In the genomic region with DNA sequence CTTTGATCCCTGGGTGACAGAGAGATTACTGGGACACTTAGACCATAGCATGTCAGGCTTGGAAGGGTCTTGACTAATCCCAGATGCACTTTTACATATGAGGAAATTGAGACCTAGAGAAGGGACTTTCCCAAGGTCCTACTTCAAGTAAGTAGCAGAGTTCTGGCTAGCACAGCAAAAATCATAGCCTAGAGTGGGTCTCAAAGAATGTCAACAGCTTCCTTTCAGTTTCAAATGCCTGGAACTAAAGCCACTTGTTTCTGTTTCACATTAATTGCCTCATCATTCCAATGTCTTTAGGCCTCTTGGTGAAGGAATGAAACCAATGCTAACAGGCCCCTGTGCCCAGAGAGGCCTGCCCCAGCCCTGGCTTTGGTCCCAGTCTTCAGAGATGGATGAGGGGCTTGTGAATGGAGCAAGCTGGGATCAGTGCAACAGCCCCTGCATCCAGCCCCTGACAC, we compare ENCODE assay signal across 9 cellular contexts. TPM values are rescaled to one million over a fixed set of nuclear protein-coding genes. Genes with fewer than 3 reads are reported as not detected.
A peak's percentile ranks its signal among the peaks of the same experiment; 100 is the strongest.
DNase-seq lines count a peak whose midpoint lies in the region; ATAC-seq and TF ChIP-seq lines count a peak whose summit lies in the region.
"Had no signal": no experiment of that assay in that cellular context is flagged by ENCODE, and none has a peak within 500 bp of the region (broad histone marks: within the 10 kb centered on the region; RNA-seq: fewer than 3 reads in every experiment).

No MANE protein-coding gene starts in this region.

- TF ChIP-seq CTCF in choroid plexus epithelial cell (conservative IDR thresholded peaks at IDR 0.05; ENCODE audit: low read depth, low read length) (no peak), osteocyte (IDR thresholded peaks at IDR 0.05) (no peak)

- H3K4me3 ChIP-seq in choroid plexus epithelial cell (ENCODE audit: low read depth, low read length), result no peak overlapping the region

- peaks cover 4% of the 10 kb centered on the region for H3K9me3 Mint-ChIP-seq in osteocyte (ENCODE audit: unreplicated experiment)

- peaks cover 17% of the 10 kb centered on the region for H3K4me1 Mint-ChIP-seq in osteocyte (ENCODE audit: unreplicated experiment)

- no peaks in the 10 kb centered on the region for H3K36me3 Mint-ChIP-seq in osteocyte (ENCODE audit: unreplicated experiment)

- H3K4me3 Mint-ChIP-seq in osteocyte (ENCODE audit: unreplicated experiment), result no peak overlapping the region

- no peak for ATAC-seq in HG02571 (IDR thresholded peaks at IDR 0.05; ENCODE audit: unreplicated experiment)

- DNase-seq in GM04503 (ENCODE audit: low read depth) (peak; percentile 60), KG1 (lab: John Stamatoyannopoulos, UW) (peak; percentile 28), choroid plexus epithelial cell (ENCODE audit: low read depth) (peak; percentile 65), osteocyte (ENCODE audit: extremely low spot score, unreplicated experiment) (no peak), NCI-H1417 treated with DMSO at 0.1 percent for 48 hours (lab: John Stamatoyannopoulos, UW) (no peak), NCI-H2029 (lab: John Stamatoyannopoulos, UW) (no peak), DMS153 (lab: John Stamatoyannopoulos, UW) (no peak)
- DNase-seq: NCI-H446 treated with DMSO at 0.1 percent for 48 hours had no signal

- H3K27me3 Mint-ChIP-seq in osteocyte (ENCODE audit: unreplicated experiment), result peaks cover 29% of the 10 kb centered on the region

- H3K27ac Mint-ChIP-seq in osteocyte (ENCODE audit: unreplicated experiment), result peak overlapping the region; percentile 32

RNA-seq across cellular contexts. Expression of a gene that starts 26.6 kb away (rescaled TPM):
- 18.7 and 45.3 TPM in 2 replicates for total RNA-seq in osteocyte

Comparison
In these comparisons a context has a peak if more than half of its experiments do, and no peak if none do; other contexts are left out.
1. DNase-seq: peak in GM04503 (single experiment), KG1 (single experiment) and choroid plexus epithelial cell (single experiment); none in osteocyte (single experiment), NCI-H1417 treated with DMSO at 0.1 percent for 48 hours (single experiment), NCI-H2029 (single experiment) and DMS153 (single experiment).